In the genomic region with DNA sequence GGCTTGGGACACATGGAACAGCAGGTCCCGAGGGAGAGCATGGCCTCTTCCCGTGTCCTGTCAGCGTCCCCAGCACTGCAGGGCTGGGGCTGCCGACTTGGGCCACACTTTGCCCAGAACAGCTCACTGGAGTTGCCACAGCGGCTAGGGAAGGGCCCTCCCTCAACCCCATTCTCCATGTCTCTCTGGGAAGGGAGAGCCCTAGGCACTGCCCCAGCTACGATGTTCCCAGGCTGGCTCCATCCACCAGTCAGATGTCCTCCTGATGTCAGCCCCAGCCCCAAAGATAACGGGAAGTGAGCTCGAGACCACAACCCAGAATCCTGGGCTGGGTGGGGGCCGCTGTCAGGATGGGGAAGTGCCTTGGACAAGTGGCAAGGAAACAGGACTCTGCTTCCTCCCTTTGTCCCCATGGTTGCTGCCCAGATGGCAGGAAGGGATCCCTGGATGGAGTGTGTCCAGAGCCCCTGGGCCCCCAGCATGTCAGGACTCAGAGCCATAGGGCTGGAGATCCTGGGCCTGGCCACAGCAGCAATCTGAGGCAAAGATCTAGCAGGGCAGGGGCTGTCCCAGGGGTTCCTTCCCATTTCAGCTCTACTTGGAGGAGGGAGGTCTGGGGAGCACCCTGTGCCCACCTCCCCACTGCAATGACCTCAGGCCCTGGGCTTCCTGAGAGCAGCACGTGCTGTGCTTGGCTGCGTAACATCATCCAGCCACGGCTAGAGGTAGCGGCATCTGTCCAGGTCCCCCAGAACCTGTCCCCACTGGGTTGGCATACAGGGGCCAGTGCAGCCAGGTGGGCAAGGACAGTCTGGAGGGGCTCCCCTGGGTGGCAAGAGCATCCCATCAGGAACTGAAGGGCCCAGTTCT, we compare ENCODE assay signal across 12 cellular contexts. TPM values are rescaled to one million over a fixed set of nuclear protein-coding genes. Genes with fewer than 3 reads are reported as not detected.
DNase-seq lines count a peak whose midpoint lies in the region; ATAC-seq, FAIRE-seq and TF ChIP-seq lines count a peak whose summit lies in the region.
"Not testable (repeated sequence)": the region's sequence is repeated elsewhere in the genome, so short reads cannot be mapped to it uniquely, and the experiment has no call there.
"Had no signal": no experiment of that assay in that cellular context is flagged by ENCODE, and none has a peak within 500 bp of the region (broad histone marks: within the 10 kb centered on the region; RNA-seq: fewer than 3 reads in every experiment).

No MANE protein-coding gene starts in this region.

- not testable (repeated sequence) for H4K91ac ChIP-seq in neuronal stem cell (ENCODE audit: low read depth, low read length, poor library complexity)

- POLR2A ChIA-PET in CD8-positive, alpha-beta T cell (lab: Charles Lee): not testable (repeated sequence)

- H3K36me3 ChIP-seq in CD8-positive, alpha-beta T cell (ENCODE audit: insufficient read depth, low read length); bronchial epithelial cell (ENCODE audit: control insufficient read depth, insufficient read depth, low read length); neuronal stem cell (replicated peaks in 1 of 2; ENCODE audit: control insufficient read depth in 2 of 2, insufficient read depth in 2 of 2, low read length in 2 of 2): not testable (repeated sequence)

- intact Hi-C loops in CD8-positive, alpha-beta T cell (cut with DNase I, micrococcal nuclease): not testable (repeated sequence)

- not testable (repeated sequence) for H3K4me3 ChIP-seq in CD8-positive, alpha-beta T cell (ENCODE audit: low read depth, low read length); bronchial epithelial cell (ENCODE audit: low read depth, low read length); neuronal stem cell (ENCODE audit: low read length in 2 of 2)

- not testable (repeated sequence) for H3K14ac ChIP-seq in neuronal stem cell (ENCODE audit: low read length)

- not testable (repeated sequence) for ATAC-seq in CD8-positive, alpha-beta T cell; naive B cell (ENCODE audit: low read depth in 2 of 2)

- not testable (repeated sequence) for H3K27me3 ChIP-seq in CD8-positive, alpha-beta T cell (ENCODE audit: insufficient read depth, low read length); bronchial epithelial cell (ENCODE audit: control insufficient read depth, insufficient read depth, low read length); neuronal stem cell (ENCODE audit: control insufficient read depth in 3 of 3, insufficient read depth in 3 of 3, low read depth in 1 of 3, low read length in 3 of 3)

- CTCF ChIA-PET in CD8-positive, alpha-beta T cell (lab: Charles Lee): not testable (repeated sequence)

- not testable (repeated sequence) for H2BK120ac ChIP-seq in neuronal stem cell (ENCODE audit: low read depth, low read length)

- not testable (repeated sequence) for H3K23ac ChIP-seq in neuronal stem cell (ENCODE audit: low read depth, low read length, poor library complexity)

- H3K4me1 Mint-ChIP-seq in CD8-positive, alpha-beta T cell (ENCODE audit: low read depth); T-helper 2 cell treated with Interferon-gamma antibody and Interleukin-4, amounts not matched to agents 5 μg/mL and 100 μg/mL, for 36 hours (ENCODE audit: low read depth); type B pancreatic cell (ENCODE audit: unreplicated experiment): not testable (repeated sequence)
- H3K4me1 Mint-ChIP-seq in immature natural killer cell (peaks cover 6 to 16% of the 10 kb centered on the region in 2 donors), naive B cell (peaks cover 4 to 14% (median 12%) of the 10 kb centered on the region in 3 donors)

- H3K4me1 ChIP-seq in CD8-positive, alpha-beta T cell (ENCODE audit: insufficient read depth, low read length); neuronal stem cell (ENCODE audit: control insufficient read depth in 2 of 2, insufficient read depth in 1 of 2, low read depth in 1 of 2, low read length in 2 of 2): not testable (repeated sequence)

- WGBS in neuronal stem cell (ENCODE audit: extremely low coverage in 2 of 2, insufficient read length in 2 of 2, insufficient replicate concordance in 1 of 2), 2 donors: no CpG with 5 or more reads among the region's 13 CpGs

- H2AFZ ChIP-seq in neuronal stem cell (ENCODE audit: low read length): not testable (repeated sequence)

- H3K18ac ChIP-seq in neuronal stem cell (ENCODE audit: low read length): not testable (repeated sequence)

- H3K36me3 Mint-ChIP-seq in CD8-positive, alpha-beta T cell; T-helper 2 cell treated with Interferon-gamma antibody and Interleukin-4, amounts not matched to agents 5 μg/mL and 100 μg/mL, for 36 hours (ENCODE audit: low read depth); immature natural killer cell; naive B cell; type B pancreatic cell: not testable (repeated sequence)

- not testable (repeated sequence) for H2BK15ac ChIP-seq in neuronal stem cell (ENCODE audit: low read length)

- H3K27ac Mint-ChIP-seq in CD8-positive, alpha-beta T cell; T-helper 2 cell treated with Interferon-gamma antibody and Interleukin-4, amounts not matched to agents 5 μg/mL and 100 μg/mL, for 36 hours; immature natural killer cell; naive B cell; type B pancreatic cell: not testable (repeated sequence)

- peak overlapping the region; percentile 58 for H2BK12ac ChIP-seq in neuronal stem cell (ENCODE audit: low read length)

- TF ChIP-seq CTCF in CD8-positive, alpha-beta T cell (IDR thresholded peaks at IDR 0.05); bronchial epithelial cell (IDR thresholded peaks at IDR 0.05; ENCODE audit: insufficient read depth, low read length, severe bottlenecking); type B pancreatic cell (conservative IDR thresholded peaks at IDR 0.05): not testable (repeated sequence)

- not testable (repeated sequence) for H3K9me3 Mint-ChIP-seq in CD8-positive, alpha-beta T cell; T-helper 2 cell treated with Interferon-gamma antibody and Interleukin-4, amounts not matched to agents 5 μg/mL and 100 μg/mL, for 36 hours; immature natural killer cell; naive B cell; type B pancreatic cell

- not testable (repeated sequence) for H3K4me2 ChIP-seq in neuronal stem cell (ENCODE audit: insufficient read depth, low read length, poor library complexity, severe bottlenecking)

- DNase-seq in CD8-positive, alpha-beta T cell; T-helper 2 cell treated with Interferon-gamma antibody and Interleukin-4, amounts not matched to agents 5 μg/mL and 100 μg/mL, for 36 hours (ENCODE audit: low spot score); bronchial epithelial cell (ENCODE audit: low read depth); immature natural killer cell; naive B cell; neuronal stem cell (ENCODE audit: low spot score): not testable (repeated sequence)
- peak; percentile 30 for DNase-seq in activated effector memory CD4-positive, alpha-beta T cell treated with anti-CD3 and anti-CD28 coated beads, Interleukin-2, amount 50 U/mL, for 16 hours
- peak; percentile 48 for DNase-seq in type B pancreatic cell (ENCODE audit: extremely low spot score, unreplicated experiment)

- not testable (repeated sequence) for H3K9me3 ChIP-seq in CD8-positive, alpha-beta T cell (ENCODE audit: low read length); neuronal stem cell (replicated peaks in 1 of 2; ENCODE audit: control insufficient read depth in 2 of 2, insufficient read depth in 1 of 2, low read depth in 1 of 2, low read length in 2 of 2)

- H3K79me1 ChIP-seq in neuronal stem cell (ENCODE audit: low read depth, low read length): not testable (repeated sequence)

- not testable (repeated sequence) for H3K27me3 Mint-ChIP-seq in CD8-positive, alpha-beta T cell (ENCODE audit: low read depth); type B pancreatic cell
- peaks cover 11% of the 10 kb centered on the region for H3K27me3 Mint-ChIP-seq in T-helper 2 cell treated with Interferon-gamma antibody and Interleukin-4, amounts not matched to agents 5 μg/mL and 100 μg/mL, for 36 hours (ENCODE audit: low read depth)
- H3K27me3 Mint-ChIP-seq in immature natural killer cell (ENCODE audit: low read depth in 3 of 3) (peaks cover 3 to 11% (median 5%) of the 10 kb centered on the region in 3 donors), naive B cell (peaks cover 6 to 31% (median 22%) of the 10 kb centered on the region in 3 donors)

- FAIRE-seq in bronchial epithelial cell (lab: Jason Lieb, UNC): peak; percentile 43

- not testable (repeated sequence) for H2AK5ac ChIP-seq in neuronal stem cell (ENCODE audit: low read depth, low read length)

- H4K8ac ChIP-seq in neuronal stem cell (ENCODE audit: low read depth, low read length): not testable (repeated sequence)

- not testable (repeated sequence) for H3K9ac ChIP-seq in neuronal stem cell (ENCODE audit: low read depth, low read length, poor library complexity)

- H3K4me3 Mint-ChIP-seq in CD8-positive, alpha-beta T cell: peak overlapping the region; percentile 66
- H3K4me3 Mint-ChIP-seq in T-helper 2 cell treated with Interferon-gamma antibody and Interleukin-4, amounts not matched to agents 5 μg/mL and 100 μg/mL, for 36 hours: peak overlapping the region; percentile 65
- peak overlapping the region; percentile 34 to 76 (median 55) for H3K4me3 Mint-ChIP-seq in immature natural killer cell
- H3K4me3 Mint-ChIP-seq in naive B cell: peak overlapping the region in 6 of 8 donors; percentile 9 to 81 (median 65)
- H3K4me3 Mint-ChIP-seq in type B pancreatic cell: peak overlapping the region; percentile 81

- H3K4ac ChIP-seq in neuronal stem cell (ENCODE audit: low read length): not testable (repeated sequence)

- H2BK5ac ChIP-seq in neuronal stem cell (ENCODE audit: low read length): peak overlapping the region; percentile 22

- H3K27ac ChIP-seq in CD8-positive, alpha-beta T cell (ENCODE audit: low read depth, low read length); neuronal stem cell (replicated peaks; ENCODE audit: low read length): not testable (repeated sequence)

RNA-seq across cellular contexts. Expression of a gene that starts 2.3 kb away (rescaled TPM):
- total RNA-seq in CD8-positive, alpha-beta T cell: under 1 TPM; 0.22 to 0.27 TPM
- total RNA-seq in bronchial epithelial cell (0.38 and 0.79 TPM in 2 replicates), type B pancreatic cell (ENCODE audit: low replicate concordance) (10.3 and 15.4 TPM in 2 replicates)
- polyA plus RNA-seq in immature natural killer cell (under 1 TPM in 1 of 3 donors, not detected in 2; 0.36 TPM), naive B cell (ENCODE audit: low read depth in 6 of 6) (not detected)
- polyA plus RNA-seq in neuronal stem cell (2013, experiment 1 of 2): 18.9 TPM
- polyA plus RNA-seq in neuronal stem cell (2013, experiment 2 of 2): 17.9 TPM
- total RNA-seq: MCF 10A had no signal

RNA-seq across cellular contexts. Expression of a gene that starts 13.6 kb away (rescaled TPM):
- not detected for total RNA-seq in CD8-positive, alpha-beta T cell
- not detected in 2 replicates for total RNA-seq in bronchial epithelial cell
- not detected for polyA plus RNA-seq in immature natural killer cell
- polyA plus RNA-seq in naive B cell (ENCODE audit: low read depth in 6 of 6): not detected
- 0.03 TPM for polyA plus RNA-seq in neuronal stem cell (2013, experiment 1 of 2)
- polyA plus RNA-seq in neuronal stem cell (2013, experiment 2 of 2): 0.10 TPM
- 14.2 and 25.0 TPM in 2 replicates for total RNA-seq in type B pancreatic cell (ENCODE audit: low replicate concordance)
- total RNA-seq: A673, MCF 10A, OCI-LY7 had no signal

RNA-seq across cellular contexts. Expression of a gene that starts 38.8 kb away (rescaled TPM):
- total RNA-seq in CD8-positive, alpha-beta T cell: 100 to 1,000 TPM; 108 to 114 TPM
- total RNA-seq in bronchial epithelial cell: 9.5 TPM in 2 replicates
- polyA plus RNA-seq in immature natural killer cell: 10 to 100 TPM; 15.6 to 39.6 (median 21.2) TPM
- 10 to 100 TPM; 20.2 to 41.4 (median 27.7) TPM for polyA plus RNA-seq in naive B cell (ENCODE audit: low read depth in 6 of 6)
- polyA plus RNA-seq in neuronal stem cell (2013, experiment 1 of 2): 38.8 TPM
- polyA plus RNA-seq in neuronal stem cell (2013, experiment 2 of 2): 36.9 TPM
- 77.0 and 79.6 TPM in 2 replicates for total RNA-seq in type B pancreatic cell (ENCODE audit: low replicate concordance)

RNA-seq across cellular contexts. Expression of a gene that starts 39.4 kb away (rescaled TPM):
- 100 to 1,000 TPM; 212 to 224 TPM for total RNA-seq in CD8-positive, alpha-beta T cell
- total RNA-seq in bronchial epithelial cell (146 and 217 TPM in 2 replicates), type B pancreatic cell (ENCODE audit: low replicate concordance) (164 and 224 TPM in 2 replicates)
- polyA plus RNA-seq in immature natural killer cell (100 to 1,000 TPM; 183 to 199 (median 189) TPM), naive B cell (ENCODE audit: low read depth in 6 of 6) (100 to 1,000 TPM; 118 to 165 (median 141) TPM)
- 325 TPM for polyA plus RNA-seq in neuronal stem cell (2013, experiment 1 of 2)
- 326 TPM for polyA plus RNA-seq in neuronal stem cell (2013, experiment 2 of 2)

RNA-seq across cellular contexts. Expression of a gene that starts 55.6 kb away (rescaled TPM):
- not detected for total RNA-seq in CD8-positive, alpha-beta T cell
- not detected in 2 replicates for total RNA-seq in bronchial epithelial cell
- polyA plus RNA-seq in immature natural killer cell: not detected
- polyA plus RNA-seq in naive B cell (ENCODE audit: low read depth in 6 of 6): not detected
- not detected for polyA plus RNA-seq in neuronal stem cell (2013, experiment 1 of 2)
- not detected for polyA plus RNA-seq in neuronal stem cell (2013, experiment 2 of 2)
- total RNA-seq in type B pancreatic cell (ENCODE audit: low replicate concordance): not detected in 2 replicates
- total RNA-seq: A673, H7, MCF 10A, OCI-LY7 had no signal

Comparison
In these comparisons a context has a peak if more than half of its experiments do, and no peak if none do; other contexts are left out.
1. RNA of a gene that starts 13.6 kb away (total RNA-seq): 14.2 to 25.0 TPM in type B pancreatic cell; not detected in CD8-positive, alpha-beta T cell and not detected in bronchial epithelial cell; every median in the first group is over 10 times any median in the second.
2. Peak in every context shown above with its lines, with median percentiles within 50 percentile points of each other: H3K4me3 Mint-ChIP-seq.